8 cellular contexts compared by ENCODE assay signal in the genomic region with DNA sequence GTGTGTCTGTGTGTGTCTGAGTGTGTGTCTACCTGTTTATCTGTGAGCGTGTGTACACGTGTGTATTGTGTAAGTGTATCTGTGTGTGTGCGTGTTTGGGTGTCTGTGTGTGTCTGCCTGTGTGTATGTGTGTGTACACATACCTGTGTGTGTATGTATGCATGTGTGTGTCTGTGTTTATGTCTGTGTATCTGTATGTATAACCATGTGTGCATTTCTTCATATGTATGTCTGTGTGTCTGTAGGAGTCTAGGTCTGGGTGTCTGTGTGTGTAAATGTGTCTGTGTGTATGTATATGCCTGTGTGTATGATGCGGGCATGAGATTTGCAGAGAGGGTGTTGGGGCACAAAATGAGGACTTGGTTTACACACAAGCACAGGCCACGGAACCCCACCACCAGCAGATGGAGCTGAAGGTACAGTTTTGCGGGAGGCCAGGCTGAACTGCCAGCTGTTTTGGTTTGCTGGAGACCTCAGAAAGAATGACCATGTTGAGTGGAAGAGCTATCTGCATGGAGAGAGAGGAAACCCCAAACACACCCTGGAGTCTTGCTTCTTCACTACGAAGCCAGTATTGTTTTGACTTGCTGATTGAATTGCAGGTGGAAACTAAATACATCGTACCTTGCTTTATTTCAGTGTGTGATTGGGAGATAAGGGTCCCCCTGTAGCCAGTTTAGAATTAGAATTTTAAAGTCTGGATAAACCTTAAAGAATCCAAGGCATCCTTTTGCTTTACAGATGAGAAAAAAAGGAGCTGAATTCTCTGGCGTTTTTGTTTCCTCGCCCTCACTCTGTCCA.
DNase-seq lines count a peak whose midpoint lies in the region; ATAC-seq and TF ChIP-seq lines count a peak whose summit lies in the region.

No MANE protein-coding gene starts in this region.

- H3K27ac Mint-ChIP-seq in brain = peak overlapping the region in 3 of 5 experiments; percentile 2 to 39 (median 3)

- TF ChIP-seq EP300 in stomach (IDR thresholded peaks at IDR 0.05) = no peak

- H3K36me3 ChIP-seq in stomach = no peaks in the 10 kb centered on the region

- no peak for TF ChIP-seq POLR2A in stomach (IDR thresholded peaks at IDR 0.05)

- no peaks in the 10 kb centered on the region for H3K9me3 ChIP-seq in stomach

- TF ChIP-seq CTCF in GM10266 (IDR thresholded peaks at IDR 0.05; ENCODE audit: control insufficient read depth, insufficient read depth, low read depth, missing control alignments) (peak; percentile 83), brain (conservative IDR thresholded peaks at IDR 0.05) (peak; percentile 83 to 91), stomach (IDR thresholded peaks at IDR 0.05) (peak in 3 of 7 experiments; percentile 19 to 27 (median 23))

- peak; percentile 50 for ATAC-seq in HG03060 (IDR thresholded peaks at IDR 0.05; ENCODE audit: low read depth, unreplicated experiment)

- H3K4me1 ChIP-seq in stomach = no peaks in the 10 kb centered on the region

- H3K27me3 ChIP-seq in stomach = peaks cover 0 to 5% (median 0%) of the 10 kb centered on the region in 3 donors

- H3K27me3 Mint-ChIP-seq in brain = peaks cover 13% of the 10 kb centered on the region

- peaks cover 0 to 3% (median 0%) of the 10 kb centered on the region in 5 experiments for H3K9me3 Mint-ChIP-seq in brain

- no peak overlapping the region for H3K4me3 ChIP-seq in stomach

- intact Hi-C loops in stomach (cut with DNase I; ENCODE audit: low total_unique reads) = no loop called here

- H3K4me3 Mint-ChIP-seq in brain = no peak overlapping the region

- DNase-seq in A172 (ENCODE audit: low spot score) = peak; percentile 53
- DNase-seq in GM10266 (ENCODE audit: extremely low spot score) = peak; percentile 58
- peak; percentile 73 for DNase-seq in NCI-H510A treated with DMSO at 0.1 percent for 48 hours (lab: John Stamatoyannopoulos, UW)
- DNase-seq in iPS-NIHi11 (ENCODE audit: low spot score) = peak; percentile 81
- peak; percentile 34 for DNase-seq in stomach
- no peak for DNase-seq in central memory CD4-positive, alpha-beta T cell

- no peak overlapping the region for H3K27ac ChIP-seq in stomach

- H3K36me3 Mint-ChIP-seq in brain = no peaks in the 10 kb centered on the region

- H3K4me1 Mint-ChIP-seq in brain = peaks cover 49% of the 10 kb centered on the region

- WGBS in stomach, 5 donors = 42 to 54% (median 43%) methylated on average over 10 of the region's 10 CpGs
